Comparison of ENCODE assay signal across 8 cellular contexts in genomic region chr17:80780381-80781187, GRCh38.
DNase-seq lines count a peak whose midpoint lies in the region; ATAC-seq and TF ChIP-seq lines count a peak whose summit lies in the region.

No MANE protein-coding gene starts in this region.

- H3K4me3 Mint-ChIP-seq in naive thymus-derived CD8-positive, alpha-beta T cell, result peak overlapping the region; percentile 70 to 90 (median 82)

- TF ChIP-seq CTCF in GM10248 (IDR thresholded peaks at IDR 0.05; ENCODE audit: control extremely low read depth, extremely low read depth, low read depth, missing control alignments), result no peak

- ATAC-seq in HG02798 (IDR thresholded peaks at IDR 0.05; ENCODE audit: poor library complexity, unreplicated experiment) (peak; percentile 36), GM21526 (IDR thresholded peaks at IDR 0.05; ENCODE audit: low FRiP score, unreplicated experiment) (no peak)
- ATAC-seq in naive thymus-derived CD8-positive, alpha-beta T cell, result peak; percentile 49 to 52

- DNase-seq in GM10248 (ENCODE audit: extremely low spot score), result peak; percentile 80
- DNase-seq in activated CD4-positive, alpha-beta T cell treated with anti-CD3 and anti-CD28 coated beads, Interleukin-2, amount 50 U/mL, for 48 hours, result peak; percentile 61 to 71
- DNase-seq in naive thymus-derived CD8-positive, alpha-beta T cell, result no peak
- no peak for DNase-seq in NCI-H345 (lab: John Stamatoyannopoulos, UW)
- no peak for DNase-seq in MV-4-11 (lab: John Stamatoyannopoulos, UW)
- DNase-seq in DMS153 treated with DMSO at 0.1 percent for 48 hours (lab: John Stamatoyannopoulos, UW; ENCODE audit: unreplicated experiment), result no peak

- no peaks in the 10 kb centered on the region for H3K27me3 Mint-ChIP-seq in naive thymus-derived CD8-positive, alpha-beta T cell

- H3K27ac Mint-ChIP-seq in naive thymus-derived CD8-positive, alpha-beta T cell, result peak overlapping the region; percentile 71 to 98 (median 96)

- no peaks in the 10 kb centered on the region for H3K9me3 Mint-ChIP-seq in naive thymus-derived CD8-positive, alpha-beta T cell

- CTCF ChIA-PET in GM10248 (lab: Yijun Ruan, JAX), result interaction anchor here (0.8 to 2.5 kb wide), 3 partner anchors 10 to 205 kb away, joined by 3 to 13 read pairs (median 9); no protein-coding TSS in a partner anchor

- peaks cover 32 to 73% (median 64%) of the 10 kb centered on the region in 4 donors for H3K4me1 Mint-ChIP-seq in naive thymus-derived CD8-positive, alpha-beta T cell

- POLR2A ChIA-PET in GM10248 (lab: Yijun Ruan, JAX), result no interaction called here
- POLR2A ChIA-PET in naive thymus-derived CD8-positive, alpha-beta T cell (lab: Charles Lee), result interaction anchor here (0.7 to 7.1 kb wide), 12 partner anchors 10 to 326 kb away, joined by 3 to 67 read pairs (median 5); no protein-coding TSS in a partner anchor

- H3K36me3 Mint-ChIP-seq in naive thymus-derived CD8-positive, alpha-beta T cell, result peaks cover 5 to 16% (median 14%) of the 10 kb centered on the region in 3 donors

Comparison
In these comparisons a context has a peak if more than half of its experiments do, and no peak if none do; other contexts are left out.
1. DNase-seq: peak in GM10248 (single experiment) and activated CD4-positive, alpha-beta T cell treated with anti-CD3 and anti-CD28 coated beads, Interleukin-2, amount 50 U/mL, for 48 hours (2 of 2); none in naive thymus-derived CD8-positive, alpha-beta T cell (0 of 10), NCI-H345 (single experiment), MV-4-11 (single experiment) and DMS153 treated with DMSO at 0.1 percent for 48 hours (single experiment).